ENCODE assay signal across 1 cellular context in genomic region chr19:12065100-12065538, GRCh38.
TF ChIP-seq lines count a peak whose summit lies in the region.

No MANE protein-coding gene starts in this region.

TF ChIP-seq in H1, 55 proteins besides CTCF, POLR2A, EP300 and RAD21 (continued from another document):
- TF ChIP-seq RBBP5 (IDR thresholded peaks at IDR 0.05; ENCODE audit: borderline replicate concordance, low read depth, low read length): no peak
- TF ChIP-seq, protein P1, sequence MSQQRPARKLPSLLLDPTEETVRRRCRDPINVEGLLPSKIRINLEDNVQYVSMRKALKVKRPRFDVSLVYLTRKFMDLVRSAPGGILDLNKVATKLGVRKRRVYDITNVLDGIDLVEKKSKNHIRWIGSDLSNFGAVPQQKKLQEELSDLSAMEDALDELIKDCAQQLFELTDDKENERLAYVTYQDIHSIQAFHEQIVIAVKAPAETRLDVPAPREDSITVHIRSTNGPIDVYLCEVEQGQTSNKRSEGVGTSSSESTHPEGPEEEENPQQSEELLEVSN (IDR thresholded peaks at IDR 0.05): peak; percentile 36; the same call in 1 of the 2 replicates
- TF ChIP-seq, protein P2, sequence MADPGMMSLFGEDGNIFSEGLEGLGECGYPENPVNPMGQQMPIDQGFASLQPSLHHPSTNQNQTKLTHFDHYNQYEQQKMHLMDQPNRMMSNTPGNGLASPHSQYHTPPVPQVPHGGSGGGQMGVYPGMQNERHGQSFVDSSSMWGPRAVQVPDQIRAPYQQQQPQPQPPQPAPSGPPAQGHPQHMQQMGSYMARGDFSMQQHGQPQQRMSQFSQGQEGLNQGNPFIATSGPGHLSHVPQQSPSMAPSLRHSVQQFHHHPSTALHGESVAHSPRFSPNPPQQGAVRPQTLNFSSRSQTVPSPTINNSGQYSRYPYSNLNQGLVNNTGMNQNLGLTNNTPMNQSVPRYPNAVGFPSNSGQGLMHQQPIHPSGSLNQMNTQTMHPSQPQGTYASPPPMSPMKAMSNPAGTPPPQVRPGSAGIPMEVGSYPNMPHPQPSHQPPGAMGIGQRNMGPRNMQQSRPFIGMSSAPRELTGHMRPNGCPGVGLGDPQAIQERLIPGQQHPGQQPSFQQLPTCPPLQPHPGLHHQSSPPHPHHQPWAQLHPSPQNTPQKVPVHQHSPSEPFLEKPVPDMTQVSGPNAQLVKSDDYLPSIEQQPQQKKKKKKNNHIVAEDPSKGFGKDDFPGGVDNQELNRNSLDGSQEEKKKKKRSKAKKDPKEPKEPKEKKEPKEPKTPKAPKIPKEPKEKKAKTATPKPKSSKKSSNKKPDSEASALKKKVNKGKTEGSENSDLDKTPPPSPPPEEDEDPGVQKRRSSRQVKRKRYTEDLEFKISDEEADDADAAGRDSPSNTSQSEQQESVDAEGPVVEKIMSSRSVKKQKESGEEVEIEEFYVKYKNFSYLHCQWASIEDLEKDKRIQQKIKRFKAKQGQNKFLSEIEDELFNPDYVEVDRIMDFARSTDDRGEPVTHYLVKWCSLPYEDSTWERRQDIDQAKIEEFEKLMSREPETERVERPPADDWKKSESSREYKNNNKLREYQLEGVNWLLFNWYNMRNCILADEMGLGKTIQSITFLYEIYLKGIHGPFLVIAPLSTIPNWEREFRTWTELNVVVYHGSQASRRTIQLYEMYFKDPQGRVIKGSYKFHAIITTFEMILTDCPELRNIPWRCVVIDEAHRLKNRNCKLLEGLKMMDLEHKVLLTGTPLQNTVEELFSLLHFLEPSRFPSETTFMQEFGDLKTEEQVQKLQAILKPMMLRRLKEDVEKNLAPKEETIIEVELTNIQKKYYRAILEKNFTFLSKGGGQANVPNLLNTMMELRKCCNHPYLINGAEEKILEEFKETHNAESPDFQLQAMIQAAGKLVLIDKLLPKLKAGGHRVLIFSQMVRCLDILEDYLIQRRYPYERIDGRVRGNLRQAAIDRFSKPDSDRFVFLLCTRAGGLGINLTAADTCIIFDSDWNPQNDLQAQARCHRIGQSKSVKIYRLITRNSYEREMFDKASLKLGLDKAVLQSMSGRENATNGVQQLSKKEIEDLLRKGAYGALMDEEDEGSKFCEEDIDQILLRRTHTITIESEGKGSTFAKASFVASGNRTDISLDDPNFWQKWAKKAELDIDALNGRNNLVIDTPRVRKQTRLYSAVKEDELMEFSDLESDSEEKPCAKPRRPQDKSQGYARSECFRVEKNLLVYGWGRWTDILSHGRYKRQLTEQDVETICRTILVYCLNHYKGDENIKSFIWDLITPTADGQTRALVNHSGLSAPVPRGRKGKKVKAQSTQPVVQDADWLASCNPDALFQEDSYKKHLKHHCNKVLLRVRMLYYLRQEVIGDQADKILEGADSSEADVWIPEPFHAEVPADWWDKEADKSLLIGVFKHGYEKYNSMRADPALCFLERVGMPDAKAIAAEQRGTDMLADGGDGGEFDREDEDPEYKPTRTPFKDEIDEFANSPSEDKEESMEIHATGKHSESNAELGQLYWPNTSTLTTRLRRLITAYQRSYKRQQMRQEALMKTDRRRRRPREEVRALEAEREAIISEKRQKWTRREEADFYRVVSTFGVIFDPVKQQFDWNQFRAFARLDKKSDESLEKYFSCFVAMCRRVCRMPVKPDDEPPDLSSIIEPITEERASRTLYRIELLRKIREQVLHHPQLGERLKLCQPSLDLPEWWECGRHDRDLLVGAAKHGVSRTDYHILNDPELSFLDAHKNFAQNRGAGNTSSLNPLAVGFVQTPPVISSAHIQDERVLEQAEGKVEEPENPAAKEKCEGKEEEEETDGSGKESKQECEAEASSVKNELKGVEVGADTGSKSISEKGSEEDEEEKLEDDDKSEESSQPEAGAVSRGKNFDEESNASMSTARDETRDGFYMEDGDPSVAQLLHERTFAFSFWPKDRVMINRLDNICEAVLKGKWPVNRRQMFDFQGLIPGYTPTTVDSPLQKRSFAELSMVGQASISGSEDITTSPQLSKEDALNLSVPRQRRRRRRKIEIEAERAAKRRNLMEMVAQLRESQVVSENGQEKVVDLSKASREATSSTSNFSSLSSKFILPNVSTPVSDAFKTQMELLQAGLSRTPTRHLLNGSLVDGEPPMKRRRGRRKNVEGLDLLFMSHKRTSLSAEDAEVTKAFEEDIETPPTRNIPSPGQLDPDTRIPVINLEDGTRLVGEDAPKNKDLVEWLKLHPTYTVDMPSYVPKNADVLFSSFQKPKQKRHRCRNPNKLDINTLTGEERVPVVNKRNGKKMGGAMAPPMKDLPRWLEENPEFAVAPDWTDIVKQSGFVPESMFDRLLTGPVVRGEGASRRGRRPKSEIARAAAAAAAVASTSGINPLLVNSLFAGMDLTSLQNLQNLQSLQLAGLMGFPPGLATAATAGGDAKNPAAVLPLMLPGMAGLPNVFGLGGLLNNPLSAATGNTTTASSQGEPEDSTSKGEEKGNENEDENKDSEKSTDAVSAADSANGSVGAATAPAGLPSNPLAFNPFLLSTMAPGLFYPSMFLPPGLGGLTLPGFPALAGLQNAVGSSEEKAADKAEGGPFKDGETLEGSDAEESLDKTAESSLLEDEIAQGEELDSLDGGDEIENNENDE (IDR thresholded peaks at IDR 0.05; ENCODE audit: insufficient replicate concordance, low read length): no peak
